In the genomic region with DNA sequence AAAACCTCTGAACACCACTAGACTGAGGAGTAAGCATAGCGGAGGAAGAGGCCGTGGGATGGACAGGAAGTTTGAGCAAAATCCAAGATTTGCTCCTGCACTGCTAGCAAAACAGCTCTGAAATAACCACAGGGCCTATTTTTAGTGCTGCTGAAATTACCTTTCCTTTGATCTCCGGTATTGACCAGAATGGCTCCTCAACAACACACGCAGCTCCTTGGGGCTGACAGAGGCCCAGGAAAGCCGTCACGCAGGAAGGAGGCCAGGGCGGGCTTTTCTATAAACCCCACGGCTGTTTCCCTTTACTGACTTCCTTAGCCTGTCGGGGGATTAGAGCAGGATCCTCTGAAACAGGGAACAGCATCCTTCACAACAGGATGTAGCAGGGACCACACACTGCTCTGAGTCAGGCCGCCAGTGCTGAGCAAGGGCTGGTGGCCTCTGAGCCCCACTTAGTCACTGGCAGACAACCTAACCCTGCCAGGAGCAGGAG, we compare ENCODE assay signal across 9 cellular contexts.
DNase-seq lines count a peak whose midpoint lies in the region; ATAC-seq and TF ChIP-seq lines count a peak whose summit lies in the region.
"Had no signal": no experiment of that assay in that cellular context is flagged by ENCODE, and none has a peak within 500 bp of the region (broad histone marks: within the 10 kb centered on the region; RNA-seq: fewer than 3 reads in every experiment).

No MANE protein-coding gene starts in this region.

- H3K27ac ChIP-seq in fibroblast of lung (ENCODE audit: insufficient read depth, low read length): peak overlapping the region; percentile 77
- H3K27ac ChIP-seq: 22Rv1 had no signal

- H3K27me3 ChIP-seq in fibroblast of lung (ENCODE audit: control insufficient read depth, insufficient read depth, low read length): no peaks in the 10 kb centered on the region

- H3K4me3 Mint-ChIP-seq in stimulated activated effector memory CD8-positive, alpha-beta T cell treated with anti-CD3 and anti-CD28 coated beads, Interleukin-12 subunit alpha, Interleukin-12 subunit beta, amount 100 ng/mL, for 72 hours: peak overlapping the region; percentile 32

- no peaks in the 10 kb centered on the region for H3K9me3 Mint-ChIP-seq in stimulated activated effector memory CD8-positive, alpha-beta T cell treated with anti-CD3 and anti-CD28 coated beads, Interleukin-12 subunit alpha, Interleukin-12 subunit beta, amount 100 ng/mL, for 72 hours

- no peaks in the 10 kb centered on the region for H4K20me1 ChIP-seq in fibroblast of lung (ENCODE audit: control insufficient read depth, extremely low read depth, insufficient read depth, low read length)

- DNase-seq in NK-92 treated with Interleukin-12 subunit alpha and Interleukin-12 subunit beta, amount 100 ng/mL, for 24 hours (lab: John Stamatoyannopoulos, UW): peak; percentile 10
- DNase-seq in NK-92 (lab: John Stamatoyannopoulos, UW; ENCODE audit: unreplicated experiment) (no peak), fibroblast of lung (ENCODE audit: low read depth in 2 of 2) (peak; percentile 18 to 64), NCI-H146 (lab: John Stamatoyannopoulos, UW) (no peak)
- peak; percentile 51 to 59 for DNase-seq in activated CD4-positive, alpha-beta T cell treated with anti-CD3 and anti-CD28 coated beads, Interleukin-2, amount 50 U/mL, for 48 hours
- DNase-seq in stimulated activated effector memory CD8-positive, alpha-beta T cell treated with anti-CD3 and anti-CD28 coated beads, Interleukin-12 subunit alpha, Interleukin-12 subunit beta, amount 100 ng/mL, for 72 hours (ENCODE audit: low spot score in 2 of 2): no peak

- peak overlapping the region; percentile 33 for H2AFZ ChIP-seq in fibroblast of lung (ENCODE audit: low read length)

- ATAC-seq in stimulated activated effector memory CD8-positive, alpha-beta T cell treated with anti-CD3 and anti-CD28 coated beads, Interleukin-12 subunit alpha, Interleukin-12 subunit beta, amount 100 ng/mL, for 72 hours: peak; percentile 95
- ATAC-seq in HG03457 (IDR thresholded peaks at IDR 0.05; ENCODE audit: unreplicated experiment) (no peak), GM19463 (IDR thresholded peaks at IDR 0.05; ENCODE audit: unreplicated experiment) (no peak)

- H3K79me2 ChIP-seq in fibroblast of lung (ENCODE audit: control insufficient read depth, insufficient read depth, low read length): no peaks in the 10 kb centered on the region

- no peaks in the 10 kb centered on the region for H3K36me3 ChIP-seq in fibroblast of lung (ENCODE audit: control insufficient read depth, insufficient read depth, low read length)

- no peaks in the 10 kb centered on the region for H3K9me3 ChIP-seq in fibroblast of lung (ENCODE audit: control insufficient read depth, insufficient read depth, low read depth, low read length)

- H3K36me3 Mint-ChIP-seq in stimulated activated effector memory CD8-positive, alpha-beta T cell treated with anti-CD3 and anti-CD28 coated beads, Interleukin-12 subunit alpha, Interleukin-12 subunit beta, amount 100 ng/mL, for 72 hours: no peaks in the 10 kb centered on the region

- H3K4me3 ChIP-seq in fibroblast of lung (replicated peaks in 1 of 4; ENCODE audit: control extremely low read depth in 1 of 4, insufficient read depth in 1 of 4, low read depth in 3 of 4, low read length in 4 of 4): no peak overlapping the region

- TF ChIP-seq CTCF in fibroblast of lung (conservative IDR thresholded peaks at IDR 0.05 in 1 of 2, IDR thresholded peaks at IDR 0.05 in 1 of 2; ENCODE audit: low read depth in 1 of 2, low read length in 2 of 2): no peak

- peaks cover 44% of the 10 kb centered on the region for H3K4me1 ChIP-seq in fibroblast of lung (ENCODE audit: control insufficient read depth, extremely low read depth, insufficient read depth, low read length)

- H3K4me2 ChIP-seq in fibroblast of lung (ENCODE audit: extremely low read depth, insufficient read depth, low read length): peak overlapping the region; percentile 29

- H3K27ac Mint-ChIP-seq in stimulated activated effector memory CD8-positive, alpha-beta T cell treated with anti-CD3 and anti-CD28 coated beads, Interleukin-12 subunit alpha, Interleukin-12 subunit beta, amount 100 ng/mL, for 72 hours: peak overlapping the region; percentile 83

- H3K9ac ChIP-seq in fibroblast of lung (ENCODE audit: insufficient read depth, low read length): no peak overlapping the region

- peaks cover 52% of the 10 kb centered on the region for H3K4me1 Mint-ChIP-seq in stimulated activated effector memory CD8-positive, alpha-beta T cell treated with anti-CD3 and anti-CD28 coated beads, Interleukin-12 subunit alpha, Interleukin-12 subunit beta, amount 100 ng/mL, for 72 hours

Comparison
In these comparisons a context has a peak if more than half of its experiments do, and no peak if none do; other contexts are left out.
1. DNase-seq: peak in NK-92 treated with Interleukin-12 subunit alpha and Interleukin-12 subunit beta, amount 100 ng/mL, for 24 hours (single experiment), activated CD4-positive, alpha-beta T cell treated with anti-CD3 and anti-CD28 coated beads, Interleukin-2, amount 50 U/mL, for 48 hours (2 of 2) and fibroblast of lung (2 of 2); none in NK-92 (single experiment), stimulated activated effector memory CD8-positive, alpha-beta T cell treated with anti-CD3 and anti-CD28 coated beads, Interleukin-12 subunit alpha, Interleukin-12 subunit beta, amount 100 ng/mL, for 72 hours (0 of 2) and NCI-H146 (single experiment).